ENCODE assay signal across 16 cellular contexts in the genomic region with DNA sequence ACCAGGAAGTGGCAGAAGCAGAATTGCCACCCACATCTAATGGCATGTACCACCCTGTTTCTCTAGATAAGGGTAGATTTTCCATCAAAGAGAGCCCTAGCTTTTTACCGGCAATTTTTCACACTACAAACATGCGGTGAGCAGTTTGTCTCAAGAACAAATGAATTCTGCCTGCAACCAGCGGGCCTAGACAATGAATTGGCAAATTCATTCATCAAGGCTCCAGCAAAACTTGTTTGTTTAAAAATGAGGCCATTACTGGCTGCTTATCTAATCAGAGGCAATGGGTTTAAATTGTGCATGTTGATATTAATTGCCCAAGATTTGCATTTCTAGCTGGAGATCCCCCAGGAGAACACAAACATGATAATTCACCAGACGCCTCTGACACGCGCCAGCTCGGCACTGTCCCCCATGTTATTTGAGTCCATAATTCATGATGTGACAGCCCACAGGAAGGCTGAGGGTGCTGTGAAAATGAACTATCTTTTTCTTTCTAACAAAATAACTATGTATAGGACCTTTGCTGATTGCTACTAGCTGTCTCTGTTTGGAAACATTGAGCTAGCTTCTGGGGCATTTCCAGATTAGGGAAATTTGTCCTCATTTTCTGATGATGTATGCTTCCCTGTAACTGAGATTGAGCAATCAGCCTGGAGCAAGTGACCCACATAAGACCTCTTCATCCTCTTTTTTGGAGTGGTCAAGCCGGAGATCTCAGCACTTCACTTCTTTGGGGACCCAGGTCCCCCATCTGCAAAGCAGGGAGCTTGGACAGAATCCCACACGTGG.
DNase-seq lines count a peak whose midpoint lies in the region; ATAC-seq, FAIRE-seq and TF ChIP-seq lines count a peak whose summit lies in the region.
"Had no signal": no experiment of that assay in that cellular context is flagged by ENCODE, and none has a peak within 500 bp of the region (broad histone marks: within the 10 kb centered on the region; RNA-seq: fewer than 3 reads in every experiment).

No MANE protein-coding gene starts in this region.

- no peak for TF ChIP-seq CTCF in endodermal cell (conservative IDR thresholded peaks at IDR 0.05)
- TF ChIP-seq CTCF in left lung (IDR thresholded peaks at IDR 0.05) = no peak

- H3K27me3 ChIP-seq in endodermal cell (ENCODE audit: control insufficient read depth, insufficient read depth, low read length, poor library complexity, severe bottlenecking) (no peaks in the 10 kb centered on the region), left lung (peaks cover 0 to under 1% of the 10 kb centered on the region in 2 donors)

- H3K4me1 Mint-ChIP-seq in endodermal cell = peaks cover 8% of the 10 kb centered on the region

- H3K27ac Mint-ChIP-seq in endodermal cell = peak overlapping the region; percentile 37
- H3K27ac Mint-ChIP-seq: IgD-negative memory B cell had no signal

- H3K36me3 ChIP-seq in endodermal cell (ENCODE audit: control insufficient read depth, insufficient read depth, low read length) = no peaks in the 10 kb centered on the region
- H3K36me3 ChIP-seq in left lung = no peaks in the 10 kb centered on the region
- H3K36me3 ChIP-seq: ascending aorta, HAP-1, sigmoid colon, SJCRH30, thoracic aorta had no signal

- intact Hi-C loops in left lung (cut with DNase I) = no loop called here

- no peaks in the 10 kb centered on the region for H3K9me3 ChIP-seq in endodermal cell (ENCODE audit: control insufficient read depth, low read length)
- no peaks in the 10 kb centered on the region for H3K9me3 ChIP-seq in left lung
- H3K9me3 ChIP-seq: ascending aorta, HAP-1, sigmoid colon, SJCRH30, thoracic aorta had no signal

- H3K4me1 ChIP-seq in endodermal cell (ENCODE audit: control insufficient read depth, insufficient read depth, low read length) = no peaks in the 10 kb centered on the region
- peaks cover 36 to 66% of the 10 kb centered on the region in 2 donors for H3K4me1 ChIP-seq in left lung
- H3K4me1 ChIP-seq: ascending aorta, HAP-1, sigmoid colon, SJCRH30 had no signal

- H3K9ac ChIP-seq in endodermal cell (ENCODE audit: extremely low read depth, low read length, poor library complexity, severe bottlenecking) = no peak overlapping the region

- no peaks in the 10 kb centered on the region for H3K36me3 Mint-ChIP-seq in endodermal cell (ENCODE audit: low read depth)

- peak; percentile 26 for ATAC-seq in left lung
- ATAC-seq in HG02798 (IDR thresholded peaks at IDR 0.05; ENCODE audit: poor library complexity, unreplicated experiment) = no peak

- 83 to 92% methylated on average over 1 to 9 of the region's 9 CpGs for WGBS in endodermal cell (ENCODE audit: insufficient coverage in 1 of 2, insufficient read length in 1 of 2), 2 experiments

- FAIRE-seq in GM12891 (lab: Jason Lieb, UNC) = no peak

- peaks cover 2% of the 10 kb centered on the region for H3K27me3 Mint-ChIP-seq in endodermal cell (ENCODE audit: insufficient read depth)

- H3K9me3 Mint-ChIP-seq in endodermal cell = no peaks in the 10 kb centered on the region

- H3K4me3 ChIP-seq in endodermal cell (ENCODE audit: low read length) = no peak overlapping the region
- H3K4me3 ChIP-seq in left lung = no peak overlapping the region
- H3K4me3 ChIP-seq: ascending aorta, HAP-1, sigmoid colon, SJCRH30, thoracic aorta had no signal

- H3K4me3 Mint-ChIP-seq in endodermal cell = no peak overlapping the region
- H3K4me3 Mint-ChIP-seq: IgD-negative memory B cell had no signal

- TF ChIP-seq POLR2A in GM12891 (IDR thresholded peaks at IDR 0.05; ENCODE audit: low read depth, low read length) = no peak

- H3K27ac ChIP-seq in endodermal cell (ENCODE audit: low read depth, low read length) (no peak overlapping the region), left lung (peak overlapping the region in 1 of 2 donors; percentile 97)
- H3K27ac ChIP-seq: ascending aorta, SJCRH30, thoracic aorta, VCaP had no signal

- peak; percentile 58 for DNase-seq in M059J (ENCODE audit: low read depth)
- no peak for DNase-seq in endodermal cell
- no peak for DNase-seq in left lung
- no peak for DNase-seq in GM12891 (ENCODE audit: insufficient read length, low spot score)
- no peak for DNase-seq in NCI-H446 treated with DMSO at 0.1 percent for 48 hours (lab: John Stamatoyannopoulos, UW)
- DNase-seq in cortex of kidney (lab: John Stamatoyannopoulos, UW) = no peak
- DNase-seq: NCI-H1436 treated with DMSO at 0.1 percent for 48 hours, NCI-H82, sigmoid colon, SJCRH30 had no signal

TF ChIP-seq in GM12891, 5 proteins besides CTCF, POLR2A, EP300 and RAD21:
- no peak for TF ChIP-seq SPI1 (IDR thresholded peaks at IDR 0.05; ENCODE audit: low read depth, low read length)
- TF ChIP-seq POLR2AphosphoS5 (IDR thresholded peaks at IDR 0.05; ENCODE audit: low read depth, low read length) = no peak
- TF ChIP-seq PAX5 (IDR thresholded peaks at IDR 0.05; ENCODE audit: insufficient read depth, low read length, severe bottlenecking) = no peak
- TF ChIP-seq TAF1 (IDR thresholded peaks at IDR 0.05; ENCODE audit: low read depth, low read length) = no peak
- TF ChIP-seq POU2F2 (IDR thresholded peaks at IDR 0.05; ENCODE audit: low read depth, low read length) = no peak
